ENCODE assay signal across 18 cellular contexts in genomic region chr2:234823196-234823876, GRCh38.
DNase-seq lines count a peak whose midpoint lies in the region; ATAC-seq, FAIRE-seq and TF ChIP-seq lines count a peak whose summit lies in the region.
"Had no signal": no experiment of that assay in that cellular context is flagged by ENCODE, and none has a peak within 500 bp of the region (broad histone marks: within the 10 kb centered on the region; RNA-seq: fewer than 3 reads in every experiment).

No MANE protein-coding gene starts in this region.

- no peaks in the 10 kb centered on the region for H3K27me3 ChIP-seq in body of pancreas
- H3K27me3 ChIP-seq in sigmoid colon: no peaks in the 10 kb centered on the region
- no peaks in the 10 kb centered on the region for H3K27me3 ChIP-seq in WERI-Rb-1 (ENCODE audit: insufficient read depth, low read depth, severe bottlenecking)

- H3K4me3 ChIP-seq in body of pancreas (no peak overlapping the region), sigmoid colon (no peak overlapping the region), WERI-Rb-1 (ENCODE audit: low read depth, low read length) (no peak overlapping the region)

- TF ChIP-seq CTCF in body of pancreas (IDR thresholded peaks at IDR 0.05) (no peak), sigmoid colon (IDR thresholded peaks at IDR 0.05) (no peak), GM10266 (IDR thresholded peaks at IDR 0.05; ENCODE audit: control insufficient read depth, insufficient read depth, low read depth, missing control alignments) (no peak), WERI-Rb-1 (IDR thresholded peaks at IDR 0.05; ENCODE audit: low read depth, low read length) (no peak)

- DNase-seq in EH (ENCODE audit: low read depth) (peak; percentile 14), body of pancreas (peak in 3 of 4 donors; percentile 20 to 28 (median 22)), kidney glomerular epithelial cell (lab: John Stamatoyannopoulos, UW) (peak; percentile 100), sigmoid colon (peak; percentile 77), GM10266 (ENCODE audit: extremely low spot score) (no peak), mesenteric fat pad (ENCODE audit: low spot score) (no peak), WERI-Rb-1 (no peak), GM19239 (ENCODE audit: insufficient read length, low spot score) (no peak)
- DNase-seq: activated CD4-positive, alpha-beta T cell treated with anti-CD3 and anti-CD28 coated beads for 4 hours; activated naive CD8-positive, alpha-beta T cell treated with anti-CD3 and anti-CD28 coated beads for 36 hours; cerebellar nuclear complex; H9; Kasumi-1; natural killer cell; NCI-H1436; NCI-H774 had no signal

- H3K9me3 ChIP-seq in body of pancreas: no peaks in the 10 kb centered on the region
- no peaks in the 10 kb centered on the region for H3K9me3 ChIP-seq in sigmoid colon
- H3K9me3 ChIP-seq in WERI-Rb-1 (ENCODE audit: severe bottlenecking): no peaks in the 10 kb centered on the region

- TF ChIP-seq POLR2A in body of pancreas (IDR thresholded peaks at IDR 0.05): no peak
- no peak for TF ChIP-seq POLR2A in sigmoid colon (IDR thresholded peaks at IDR 0.05)

- TF ChIP-seq EP300 in sigmoid colon (IDR thresholded peaks at IDR 0.05): no peak

- H3K27ac ChIP-seq in body of pancreas: peak overlapping the region; percentile 26 to 76 (median 70)
- peak overlapping the region in 3 of 4 donors; percentile 3 to 43 (median 37) for H3K27ac ChIP-seq in sigmoid colon
- no peak overlapping the region for H3K27ac ChIP-seq in WERI-Rb-1
- H3K27ac ChIP-seq: RWPE1 had no signal

- H3K36me3 ChIP-seq in body of pancreas (replicated peaks in 1 of 2; ENCODE audit: insufficient read depth in 1 of 2, low read depth in 2 of 2) (no peaks in the 10 kb centered on the region), sigmoid colon (no peaks in the 10 kb centered on the region), WERI-Rb-1 (no peaks in the 10 kb centered on the region)

- ATAC-seq in body of pancreas: no peak
- ATAC-seq: natural killer cell had no signal

- H3K4me1 ChIP-seq in body of pancreas (peaks cover 19% of the 10 kb centered on the region), sigmoid colon (peaks cover 0 to 11% (median 4%) of the 10 kb centered on the region in 4 donors)

- FAIRE-seq in GM19239 (lab: Jason Lieb, UNC): no peak
- FAIRE-seq: D721Med had no signal

- intact Hi-C loops in body of pancreas (cut with DNase I) (no loop called here), sigmoid colon (cut with DNase I) (no loop called here)

- WGBS in body of pancreas, 2 donors: 58 to 67% methylated on average over 7 of the region's 7 CpGs
- 83 to 87% methylated on average over 7 of the region's 7 CpGs for WGBS in sigmoid colon, 2 donors

Comparison
In these comparisons a context has a peak if more than half of its experiments do, and no peak if none do; other contexts are left out.
1. DNase-seq: peak in EH (single experiment), body of pancreas (3 of 4), kidney glomerular epithelial cell (single experiment) and sigmoid colon (single experiment); none in GM10266 (single experiment), mesenteric fat pad (single experiment), WERI-Rb-1 (single experiment) and GM19239 (single experiment).